6 cellular contexts compared by ENCODE assay signal in genomic region chr1:148493933-148494332, GRCh38. TPM values are rescaled to one million over a fixed set of nuclear protein-coding genes. Genes with fewer than 3 reads are reported as not detected.
"Had no signal": no experiment of that assay in that cellular context is flagged by ENCODE, and none has a peak within 500 bp of the region (broad histone marks: within the 10 kb centered on the region; RNA-seq: fewer than 3 reads in every experiment).

No MANE protein-coding gene starts in this region.

RNA-seq across cellular contexts. Expression of gene PPIAL4G, which starts 10.8 kb away (rescaled TPM):
- total RNA-seq: subcutaneous adipose tissue, suprapubic skin, thoracic aorta, tibial nerve, vagina had no signal
- polyA plus RNA-seq: urinary bladder had no signal
